Comparison of ENCODE assay signal across 25 cellular contexts in the genomic region with DNA sequence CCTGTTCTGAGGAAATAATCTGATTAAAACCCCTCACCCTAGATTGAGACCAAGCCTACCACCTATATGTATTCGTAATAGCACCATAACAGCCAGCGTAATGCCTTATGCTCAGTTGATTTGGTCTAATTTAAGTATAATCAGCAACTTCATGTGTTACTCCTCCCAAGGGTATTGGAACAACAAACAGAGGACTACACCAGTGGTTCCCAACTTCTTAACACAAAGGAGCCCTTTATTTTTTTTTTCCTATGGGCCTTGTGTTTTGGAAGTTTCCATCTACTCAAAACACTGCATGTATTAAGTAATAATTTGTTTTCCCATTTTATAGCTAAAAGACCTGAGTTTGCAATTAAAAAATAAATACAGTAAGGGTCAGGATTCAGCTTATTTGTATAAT.
"Had no signal": no experiment of that assay in that cellular context is flagged by ENCODE, and none has a peak within 500 bp of the region (broad histone marks: within the 10 kb centered on the region; RNA-seq: fewer than 3 reads in every experiment).

No MANE protein-coding gene starts in this region.

- ATAC-seq: heart left ventricle; left colon; left lung; lower lobe of right lung; naive thymus-derived CD8-positive, alpha-beta T cell; right cardiac atrium; stimulated activated naive B cell treated with anti-CD40 and anti-IgM and Interleukin-4, amounts not matched to agents 10 μg/mL and 1 μg/mL and 100 μg/mL, for 72 hours; upper lobe of right lung had no signal

- H3K27ac Mint-ChIP-seq: immature natural killer cell; naive thymus-derived CD8-positive, alpha-beta T cell; stimulated activated naive B cell treated with anti-CD40 and anti-IgM and Interleukin-4, amounts not matched to agents 10 μg/mL and 1 μg/mL and 100 μg/mL, for 72 hours; stimulated activated naive CD8-positive, alpha-beta T cell treated with anti-CD3 and anti-CD28 coated beads, Interleukin-15, Interleukin-2, amounts not matched to agents 100 ng/mL and 50 ng/mL, for 24 hours had no signal

- H3K36me3 Mint-ChIP-seq: immature natural killer cell; naive thymus-derived CD8-positive, alpha-beta T cell; stimulated activated naive B cell treated with anti-CD40 and anti-IgM and Interleukin-4, amounts not matched to agents 10 μg/mL and 1 μg/mL and 100 μg/mL, for 72 hours had no signal

- H3K27ac ChIP-seq: heart left ventricle, left lung, lower lobe of right lung, ovary, prostate gland, sigmoid colon, spleen, suprapubic skin, thoracic aorta, tibial artery, upper lobe of right lung had no signal

- H3K4me3 Mint-ChIP-seq: immature natural killer cell; naive thymus-derived CD8-positive, alpha-beta T cell; stimulated activated naive B cell treated with anti-CD40 and anti-IgM and Interleukin-4, amounts not matched to agents 10 μg/mL and 1 μg/mL and 100 μg/mL, for 72 hours; stimulated activated naive CD8-positive, alpha-beta T cell treated with anti-CD3 and anti-CD28 coated beads, Interleukin-15, Interleukin-2, amounts not matched to agents 100 ng/mL and 50 ng/mL, for 24 hours had no signal

- H3K9me3 Mint-ChIP-seq: stimulated activated naive CD8-positive, alpha-beta T cell treated with anti-CD3 and anti-CD28 coated beads, Interleukin-15, Interleukin-2, amounts not matched to agents 100 ng/mL and 50 ng/mL, for 24 hours had no signal

- DNase-seq: heart left ventricle; hypothalamus; immature natural killer cell; kidney; left colon; left lung; lower lobe of right lung; mammary epithelial cell; mesenchymal stem cell; naive thymus-derived CD8-positive, alpha-beta T cell; ovary; posterior cingulate gyrus; retina; right cardiac atrium; sigmoid colon; small intestine; spleen; stimulated activated naive B cell treated with anti-CD40 and anti-IgM and Interleukin-4, amounts not matched to agents 10 μg/mL and 1 μg/mL and 100 μg/mL, for 72 hours; tibial artery; trophoblast cell; upper lobe of right lung had no signal

- H3K27me3 ChIP-seq: heart left ventricle, left lung, ovary, sigmoid colon, spleen, suprapubic skin, tibial artery, upper lobe of right lung had no signal

- H3K27me3 Mint-ChIP-seq: stimulated activated naive B cell treated with anti-CD40 and anti-IgM and Interleukin-4, amounts not matched to agents 10 μg/mL and 1 μg/mL and 100 μg/mL, for 72 hours; stimulated activated naive CD8-positive, alpha-beta T cell treated with anti-CD3 and anti-CD28 coated beads, Interleukin-15, Interleukin-2, amounts not matched to agents 100 ng/mL and 50 ng/mL, for 24 hours had no signal

- H3K4me1 Mint-ChIP-seq: immature natural killer cell; naive thymus-derived CD8-positive, alpha-beta T cell; stimulated activated naive B cell treated with anti-CD40 and anti-IgM and Interleukin-4, amounts not matched to agents 10 μg/mL and 1 μg/mL and 100 μg/mL, for 72 hours had no signal

- H3K4me1 ChIP-seq: left lung, lower lobe of right lung, prostate gland, spleen, suprapubic skin, upper lobe of right lung had no signal
